8 cellular contexts compared by ENCODE assay signal in genomic region chr22:43109921-43110443, GRCh38. TPM values are rescaled to one million over a fixed set of nuclear protein-coding genes. Genes with fewer than 3 reads are reported as not detected.
DNase-seq lines count a peak whose midpoint lies in the region; ATAC-seq and TF ChIP-seq lines count a peak whose summit lies in the region.

No MANE protein-coding gene starts in this region.

- peaks cover 58% of the 10 kb centered on the region for H3K27me3 Mint-ChIP-seq in activated naive CD4-positive, alpha-beta T cell treated with anti-CD3 and anti-CD28 coated beads, Interleukin-2, amount 10 ng/mL, durations not matched to agents 7 days and 5 days
- H3K27me3 Mint-ChIP-seq in activated naive CD8-positive, alpha-beta T cell treated with anti-CD3 and anti-CD28 coated beads, Interleukin-2, amount 50 U/mL, for 24 hours = peaks cover 10% of the 10 kb centered on the region

- H3K36me3 ChIP-seq in lung (ENCODE audit: control insufficient read depth in 2 of 2, insufficient read depth in 2 of 2, low read length in 2 of 2) = no peaks in the 10 kb centered on the region
- no peaks in the 10 kb centered on the region for H3K36me3 ChIP-seq in vagina

- no peaks in the 10 kb centered on the region for H3K36me3 Mint-ChIP-seq in activated naive CD4-positive, alpha-beta T cell treated with anti-CD3 and anti-CD28 coated beads, Interleukin-2, amount 10 ng/mL, durations not matched to agents 7 days and 5 days
- no peaks in the 10 kb centered on the region for H3K36me3 Mint-ChIP-seq in activated naive CD8-positive, alpha-beta T cell treated with anti-CD3 and anti-CD28 coated beads, Interleukin-2, amount 50 U/mL, for 24 hours (ENCODE audit: low read depth)

- peak; percentile 25 for DNase-seq in activated naive CD4-positive, alpha-beta T cell treated with anti-CD3 and anti-CD28 coated beads, Interleukin-2, amount 10 ng/mL, durations not matched to agents 7 days and 5 days
- no peak for DNase-seq in activated naive CD4-positive, alpha-beta T cell treated with anti-CD3 and anti-CD28 coated beads, Interleukin-2, amount 50 U/mL, for 16 hours
- DNase-seq in activated naive CD8-positive, alpha-beta T cell treated with anti-CD3 and anti-CD28 coated beads, Interleukin-2, amount 50 U/mL, for 24 hours = no peak
- no peak for DNase-seq in lung (ENCODE audit: low spot score)
- DNase-seq in vagina (ENCODE audit: extremely low spot score in 2 of 2) = no peak
- no peak for DNase-seq in GM20000 (ENCODE audit: low spot score)
- no peak for DNase-seq in stimulated activated CD4-positive, alpha-beta T cell treated with anti-CD3 and anti-CD28 coated beads, Interleukin-2, amount 100 ng/mL, for 24 hours

- 14 to 16% methylated on average over 31 to 32 of the region's 32 CpGs for WGBS in lung, 2 donors

- H3K27ac ChIP-seq in lung (ENCODE audit: low read depth in 1 of 2, low read length in 1 of 2) = no peak overlapping the region
- H3K27ac ChIP-seq in vagina = no peak overlapping the region

- no peak for TF ChIP-seq POLR2A in vagina (IDR thresholded peaks at IDR 0.05)

- H3K4me3 Mint-ChIP-seq in activated naive CD4-positive, alpha-beta T cell treated with anti-CD3 and anti-CD28 coated beads, Interleukin-2, amount 10 ng/mL, durations not matched to agents 7 days and 5 days = peak overlapping the region; percentile 61
- H3K4me3 Mint-ChIP-seq in activated naive CD8-positive, alpha-beta T cell treated with anti-CD3 and anti-CD28 coated beads, Interleukin-2, amount 50 U/mL, for 24 hours = peak overlapping the region; percentile 68

- H3K27me3 ChIP-seq in lung (ENCODE audit: control insufficient read depth, insufficient read depth) = no peaks in the 10 kb centered on the region
- H3K27me3 ChIP-seq in vagina = no peaks in the 10 kb centered on the region

- no peak overlapping the region for H3K27ac Mint-ChIP-seq in activated naive CD4-positive, alpha-beta T cell treated with anti-CD3 and anti-CD28 coated beads, Interleukin-2, amount 10 ng/mL, durations not matched to agents 7 days and 5 days
- H3K27ac Mint-ChIP-seq in activated naive CD8-positive, alpha-beta T cell treated with anti-CD3 and anti-CD28 coated beads, Interleukin-2, amount 50 U/mL, for 24 hours = no peak overlapping the region

- intact Hi-C loops in vagina (cut with DNase I) = no loop called here

- no peak for TF ChIP-seq CTCF in lung (IDR thresholded peaks at IDR 0.05; ENCODE audit: control extremely low read depth, extremely low read depth)
- TF ChIP-seq CTCF in vagina (IDR thresholded peaks at IDR 0.05) = no peak
- no peak for TF ChIP-seq CTCF in GM20000 (IDR thresholded peaks at IDR 0.05; ENCODE audit: extremely low read depth, missing control alignments)

- H3K4me1 ChIP-seq in lung (ENCODE audit: control insufficient read depth in 2 of 2, insufficient read depth in 2 of 2, low read length in 2 of 2) = peaks cover 0 to 7% of the 10 kb centered on the region in 2 donors
- peaks cover 26% of the 10 kb centered on the region for H3K4me1 ChIP-seq in vagina

- H3K9me3 Mint-ChIP-seq in activated naive CD4-positive, alpha-beta T cell treated with anti-CD3 and anti-CD28 coated beads, Interleukin-2, amount 10 ng/mL, durations not matched to agents 7 days and 5 days = no peaks in the 10 kb centered on the region
- no peaks in the 10 kb centered on the region for H3K9me3 Mint-ChIP-seq in activated naive CD8-positive, alpha-beta T cell treated with anti-CD3 and anti-CD28 coated beads, Interleukin-2, amount 50 U/mL, for 24 hours

- H3K9me3 ChIP-seq in lung (ENCODE audit: control insufficient read depth in 2 of 2, insufficient read depth in 1 of 2, low read length in 1 of 2) (no peaks in the 10 kb centered on the region), vagina (no peaks in the 10 kb centered on the region)

- H3K4me3 ChIP-seq in lung = peak overlapping the region; percentile 13
- H3K4me3 ChIP-seq in vagina = peak overlapping the region; percentile 52 to 58

- CTCF ChIA-PET in activated naive CD4-positive, alpha-beta T cell treated with anti-CD3 and anti-CD28 coated beads, Interleukin-2, amount 10 ng/mL, durations not matched to agents 7 days and 5 days (lab: Charles Lee) = interaction anchor here (0.7 to 0.9 kb wide), 3 partner anchors 12 to 283 kb away, joined by 3 to 4 read pairs (median 3); no protein-coding TSS in a partner anchor

- peaks cover 7% of the 10 kb centered on the region for H3K4me1 Mint-ChIP-seq in activated naive CD4-positive, alpha-beta T cell treated with anti-CD3 and anti-CD28 coated beads, Interleukin-2, amount 10 ng/mL, durations not matched to agents 7 days and 5 days
- H3K4me1 Mint-ChIP-seq in activated naive CD8-positive, alpha-beta T cell treated with anti-CD3 and anti-CD28 coated beads, Interleukin-2, amount 50 U/mL, for 24 hours = peaks cover 9% of the 10 kb centered on the region

- no peak for ATAC-seq in activated naive CD8-positive, alpha-beta T cell treated with anti-CD3 and anti-CD28 coated beads, Interleukin-2, amount 50 U/mL, for 24 hours
- ATAC-seq in lung (ENCODE audit: insufficient read depth, low FRiP score) (no peak), HG02798 (IDR thresholded peaks at IDR 0.05; ENCODE audit: poor library complexity, unreplicated experiment) (no peak)

RNA-seq across cellular contexts. Expression of gene BIK, which starts 0.6 kb away (rescaled TPM):
- 1 to 10 TPM; 2.7 to 6.1 TPM for total RNA-seq in lung
- 1 to 10 TPM; 3.1 to 7.6 TPM for polyA plus RNA-seq in lung
- not detected for total RNA-seq in vagina

RNA-seq across cellular contexts. Expression of gene TTLL1, which starts 20.8 kb away (rescaled TPM):
- total RNA-seq in lung = 1 to 10 TPM; 6.6 to 8.0 TPM
- 1 to 10 TPM; 3.8 to 4.7 TPM for polyA plus RNA-seq in lung
- total RNA-seq in vagina = 5.9 TPM

RNA-seq across cellular contexts. Expression of gene MCAT, which starts 33.2 kb away (rescaled TPM):
- total RNA-seq in lung = 10 to 100 TPM; 15.6 to 23.9 TPM
- 10 to 100 TPM; 19.9 to 22.1 TPM for polyA plus RNA-seq in lung
- 22.8 TPM for total RNA-seq in vagina

RNA-seq across cellular contexts. Expression of gene TSPO, which starts 41.4 kb away (rescaled TPM):
- total RNA-seq in lung = 100 to 1,000 TPM in 1 of 2 donors, 10 to 100 TPM in 1; 86.1 to 276 TPM
- 100 to 1,000 TPM; 292 to 707 TPM for polyA plus RNA-seq in lung
- 524 TPM for total RNA-seq in vagina
